Comparison of ENCODE assay signal across 2 cellular contexts in the genomic region with DNA sequence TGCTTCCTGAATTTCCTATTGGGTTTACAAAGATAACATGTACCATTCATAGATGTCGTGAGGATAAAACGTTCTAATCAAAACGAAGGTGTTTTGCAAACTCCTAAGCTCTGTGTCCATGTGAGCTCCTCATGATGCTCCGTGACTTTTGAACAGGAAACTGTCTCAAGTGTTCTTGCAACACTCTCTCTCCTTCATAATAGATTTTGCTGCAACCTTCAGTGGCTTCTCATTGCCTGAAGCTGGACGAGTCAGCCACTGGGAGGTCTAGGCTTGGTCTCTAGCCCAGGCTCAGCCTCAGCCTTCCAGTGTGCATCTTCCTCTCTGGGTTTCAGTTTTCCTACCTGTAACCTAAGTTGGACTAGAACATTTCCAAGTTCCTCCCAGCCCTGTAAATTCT.
TF ChIP-seq lines count a peak whose summit lies in the region.

No MANE protein-coding gene starts in this region.

TF ChIP-seq in HepG2, 621 proteins besides CTCF, POLR2A, EP300 and RAD21:
- TF ChIP-seq HNRNPH1 (optimal IDR thresholded peaks at IDR 0.05; ENCODE audit: low read depth, low read length), result no peak
- no peak for TF ChIP-seq CAMTA2 (CRISPR knock-in tag; IDR thresholded peaks at IDR 0.05; ENCODE audit: borderline replicate concordance)
- TF ChIP-seq JDP2 (CRISPR knock-in tag; IDR thresholded peaks at IDR 0.05; ENCODE audit: borderline replicate concordance), result no peak
- TF ChIP-seq MAF1 (CRISPR knock-in tag; IDR thresholded peaks at IDR 0.05; ENCODE audit: borderline replicate concordance), result no peak
- TF ChIP-seq, protein P1, sequence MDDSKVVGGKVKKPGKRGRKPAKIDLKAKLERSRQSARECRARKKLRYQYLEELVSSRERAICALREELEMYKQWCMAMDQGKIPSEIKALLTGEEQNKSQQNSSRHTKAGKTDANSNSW (CRISPR knock-in tag; IDR thresholded peaks at IDR 0.05; ENCODE audit: borderline replicate concordance), result no peak
- TF ChIP-seq, protein P2, sequence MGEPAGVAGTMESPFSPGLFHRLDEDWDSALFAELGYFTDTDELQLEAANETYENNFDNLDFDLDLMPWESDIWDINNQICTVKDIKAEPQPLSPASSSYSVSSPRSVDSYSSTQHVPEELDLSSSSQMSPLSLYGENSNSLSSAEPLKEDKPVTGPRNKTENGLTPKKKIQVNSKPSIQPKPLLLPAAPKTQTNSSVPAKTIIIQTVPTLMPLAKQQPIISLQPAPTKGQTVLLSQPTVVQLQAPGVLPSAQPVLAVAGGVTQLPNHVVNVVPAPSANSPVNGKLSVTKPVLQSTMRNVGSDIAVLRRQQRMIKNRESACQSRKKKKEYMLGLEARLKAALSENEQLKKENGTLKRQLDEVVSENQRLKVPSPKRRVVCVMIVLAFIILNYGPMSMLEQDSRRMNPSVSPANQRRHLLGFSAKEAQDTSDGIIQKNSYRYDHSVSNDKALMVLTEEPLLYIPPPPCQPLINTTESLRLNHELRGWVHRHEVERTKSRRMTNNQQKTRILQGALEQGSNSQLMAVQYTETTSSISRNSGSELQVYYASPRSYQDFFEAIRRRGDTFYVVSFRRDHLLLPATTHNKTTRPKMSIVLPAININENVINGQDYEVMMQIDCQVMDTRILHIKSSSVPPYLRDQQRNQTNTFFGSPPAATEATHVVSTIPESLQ (CRISPR knock-in tag; conservative IDR thresholded peaks at IDR 0.05), result no peak
- no peak for TF ChIP-seq RBM22 (optimal IDR thresholded peaks at IDR 0.05; ENCODE audit: low read length)
- TF ChIP-seq MIXL1 (CRISPR knock-in tag; IDR thresholded peaks at IDR 0.05), result no peak
- TF ChIP-seq CCDC6 (CRISPR knock-in tag; IDR thresholded peaks at IDR 0.05), result no peak
- TF ChIP-seq, protein P3, sequence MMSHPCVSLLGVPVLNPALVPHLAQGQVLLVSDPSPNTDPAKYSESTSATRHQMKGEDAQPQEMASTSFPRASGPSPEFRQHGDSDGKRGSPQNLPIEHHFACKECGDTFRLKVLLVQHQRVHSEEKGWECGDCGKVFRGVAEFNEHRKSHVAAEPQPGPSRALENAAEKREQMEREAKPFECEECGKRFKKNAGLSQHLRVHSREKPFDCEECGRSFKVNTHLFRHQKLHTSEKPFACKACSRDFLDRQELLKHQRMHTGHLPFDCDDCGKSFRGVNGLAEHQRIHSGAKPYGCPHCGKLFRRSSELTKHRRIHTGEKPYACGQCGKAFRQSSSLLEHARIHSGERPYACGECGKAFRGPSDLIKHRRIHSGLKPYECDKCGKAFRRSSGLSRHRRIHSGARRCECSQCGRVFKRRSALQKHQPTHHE (CRISPR knock-in tag; IDR thresholded peaks at IDR 0.05; ENCODE audit: borderline replicate concordance), result no peak
- no peak for TF ChIP-seq TAF15 (IDR thresholded peaks at IDR 0.05; ENCODE audit: low read depth, low read length, poor library complexity, severe bottlenecking)
- no peak for TF ChIP-seq ISX (CRISPR knock-in tag; conservative IDR thresholded peaks at IDR 0.05)
- no peak for TF ChIP-seq TBX2 (CRISPR knock-in tag; IDR thresholded peaks at IDR 0.05; ENCODE audit: borderline replicate concordance)
- TF ChIP-seq, protein P4, sequence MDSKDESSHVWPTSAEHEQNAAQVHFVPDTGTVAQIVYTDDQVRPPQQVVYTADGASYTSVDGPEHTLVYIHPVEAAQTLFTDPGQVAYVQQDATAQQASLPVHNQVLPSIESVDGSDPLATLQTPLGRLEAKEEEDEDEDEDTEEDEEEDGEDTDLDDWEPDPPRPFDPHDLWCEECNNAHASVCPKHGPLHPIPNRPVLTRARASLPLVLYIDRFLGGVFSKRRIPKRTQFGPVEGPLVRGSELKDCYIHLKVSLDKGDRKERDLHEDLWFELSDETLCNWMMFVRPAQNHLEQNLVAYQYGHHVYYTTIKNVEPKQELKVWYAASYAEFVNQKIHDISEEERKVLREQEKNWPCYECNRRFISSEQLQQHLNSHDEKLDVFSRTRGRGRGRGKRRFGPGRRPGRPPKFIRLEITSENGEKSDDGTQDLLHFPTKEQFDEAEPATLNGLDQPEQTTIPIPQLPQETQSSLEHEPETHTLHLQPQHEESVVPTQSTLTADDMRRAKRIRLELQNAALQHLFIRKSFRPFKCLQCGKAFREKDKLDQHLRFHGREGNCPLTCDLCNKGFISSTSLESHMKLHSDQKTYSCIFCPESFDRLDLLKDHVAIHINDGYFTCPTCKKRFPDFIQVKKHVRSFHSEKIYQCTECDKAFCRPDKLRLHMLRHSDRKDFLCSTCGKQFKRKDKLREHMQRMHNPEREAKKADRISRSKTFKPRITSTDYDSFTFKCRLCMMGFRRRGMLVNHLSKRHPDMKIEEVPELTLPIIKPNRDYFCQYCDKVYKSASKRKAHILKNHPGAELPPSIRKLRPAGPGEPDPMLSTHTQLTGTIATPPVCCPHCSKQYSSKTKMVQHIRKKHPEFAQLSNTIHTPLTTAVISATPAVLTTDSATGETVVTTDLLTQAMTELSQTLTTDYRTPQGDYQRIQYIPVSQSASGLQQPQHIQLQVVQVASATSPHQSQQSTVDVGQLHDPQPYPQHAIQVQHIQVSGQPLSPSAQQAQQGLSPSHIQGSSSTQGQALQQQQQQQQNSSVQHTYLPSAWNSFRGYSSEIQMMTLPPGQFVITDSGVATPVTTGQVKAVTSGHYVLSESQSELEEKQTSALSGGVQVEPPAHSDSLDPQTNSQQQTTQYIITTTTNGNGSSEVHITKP (CRISPR knock-in tag; IDR thresholded peaks at IDR 0.05; ENCODE audit: low read depth), result no peak
- TF ChIP-seq, protein P5, sequence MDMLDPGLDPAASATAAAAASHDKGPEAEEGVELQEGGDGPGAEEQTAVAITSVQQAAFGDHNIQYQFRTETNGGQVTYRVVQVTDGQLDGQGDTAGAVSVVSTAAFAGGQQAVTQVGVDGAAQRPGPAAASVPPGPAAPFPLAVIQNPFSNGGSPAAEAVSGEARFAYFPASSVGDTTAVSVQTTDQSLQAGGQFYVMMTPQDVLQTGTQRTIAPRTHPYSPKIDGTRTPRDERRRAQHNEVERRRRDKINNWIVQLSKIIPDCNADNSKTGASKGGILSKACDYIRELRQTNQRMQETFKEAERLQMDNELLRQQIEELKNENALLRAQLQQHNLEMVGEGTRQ (IDR thresholded peaks at IDR 0.05; ENCODE audit: low read depth, low read length), result no peak
- TF ChIP-seq, protein P5 (CRISPR knock-in tag; IDR thresholded peaks at IDR 0.05; ENCODE audit: borderline replicate concordance), result no peak
- no peak for TF ChIP-seq PCBP2 (optimal IDR thresholded peaks at IDR 0.05; ENCODE audit: low read depth, low read length, poor library complexity, severe bottlenecking)
- TF ChIP-seq ZNF232 (CRISPR knock-in tag; IDR thresholded peaks at IDR 0.05; ENCODE audit: borderline replicate concordance), result no peak

TF ChIP-seq in GM12891, 5 proteins besides CTCF, POLR2A, EP300 and RAD21:
- TF ChIP-seq POLR2AphosphoS5 (IDR thresholded peaks at IDR 0.05; ENCODE audit: low read depth, low read length) (no peak), TAF1 (IDR thresholded peaks at IDR 0.05; ENCODE audit: low read depth, low read length) (no peak)
